In genomic region chr3:58491506-58492384, GRCh38 we compare ENCODE assay signal across 7 cellular contexts. TPM values are rescaled to one million over a fixed set of nuclear protein-coding genes. Genes with fewer than 3 reads are reported as not detected.
DNase-seq lines count a peak whose midpoint lies in the region; ATAC-seq and TF ChIP-seq lines count a peak whose summit lies in the region.

Gene KCTD6, plus strand, starts transcription at chr3:58492096. Its CDS starts 6,660 bp downstream, at chr3:58498756.

- in situ Hi-C loops in astrocyte of the spinal cord (cut with HindIII; ENCODE audit: low sequenced_read_pairs): no loop called here

- peak within 1 kb of the TSS; percentile 83 to 95 (median 87) for H3K27ac ChIP-seq in sigmoid colon

- ATAC-seq in GM18502 (IDR thresholded peaks at IDR 0.05; ENCODE audit: poor library complexity, unreplicated experiment) (peak; percentile 92), HG02943 (IDR thresholded peaks at IDR 0.05; ENCODE audit: low read depth, unreplicated experiment) (peak; percentile 76)

- H3K4me3 ChIP-seq in astrocyte of the spinal cord (ENCODE audit: low read depth, low read length) (peak within 1 kb of the TSS; percentile 89), sigmoid colon (peak within 1 kb of the TSS; percentile 77 to 96 (median 87))

- H3K4me1 ChIP-seq in sigmoid colon: peaks cover 0 to 57% (median 38%) of the 10 kb centered on the region in 4 donors

- H3K36me3 ChIP-seq in sigmoid colon: no peaks in the 10 kb centered on the region

- DNase-seq in NCI-H1930 (lab: John Stamatoyannopoulos, UW): peak; percentile 66 to 85
- DNase-seq in T-helper 9 cell: peak; percentile 82
- peak; percentile 95 for DNase-seq in astrocyte of the spinal cord (ENCODE audit: low read depth, low spot score)
- peak; percentile 47 for DNase-seq in iPS DF 19.7 (ENCODE audit: low read depth, low spot score)
- peak; percentile 95 for DNase-seq in sigmoid colon

- H3K9me3 ChIP-seq in sigmoid colon: no peaks in the 10 kb centered on the region

- TF ChIP-seq POLR2A in sigmoid colon (IDR thresholded peaks at IDR 0.05): no peak

- TF ChIP-seq EP300 in sigmoid colon (IDR thresholded peaks at IDR 0.05): no peak

- no peaks in the 10 kb centered on the region for H3K27me3 ChIP-seq in sigmoid colon

- TF ChIP-seq CTCF in astrocyte of the spinal cord (IDR thresholded peaks at IDR 0.05; ENCODE audit: low read depth, low read length) (peak; percentile 64), sigmoid colon (IDR thresholded peaks at IDR 0.05) (peak in 2 of 4 experiments; percentile 28 to 63)

- 1% methylated on average over 101 of the region's 101 CpGs for WGBS in sigmoid colon, 2 donors

- intact Hi-C loops in sigmoid colon (cut with DNase I): loop anchor here (1.0 to 5.0 kb wide), 4 partner anchors 41 to 254 kb away; partner anchors contain the start of gene ABHD6

RNA-seq across cellular contexts. Expression of gene KCTD6, which starts in this region (rescaled TPM):
- total RNA-seq in sigmoid colon: 10 to 100 TPM; 11.0 to 25.3 (median 17.7) TPM
- polyA plus RNA-seq in sigmoid colon: 10 to 100 TPM in 1 of 3 donors, 1 to 10 TPM in 2; 4.6 to 12.0 (median 6.0) TPM

Comparison
In these comparisons a context has a peak if more than half of its experiments do, and no peak if none do; other contexts are left out.
1. Peak in every context shown above with its lines: DNase-seq, ATAC-seq, H3K4me3 ChIP-seq and H3K27ac ChIP-seq.